ENCODE assay signal across 13 cellular contexts in genomic region chr2:181895788-181896187, GRCh38. TPM values are rescaled to one million over a fixed set of nuclear protein-coding genes. Genes with fewer than 3 reads are reported as not detected.
A peak's percentile ranks its signal among the peaks of the same experiment; 100 is the strongest.
DNase-seq lines count a peak whose midpoint lies in the region; ATAC-seq, FAIRE-seq and TF ChIP-seq lines count a peak whose summit lies in the region.
"Had no signal": no experiment of that assay in that cellular context is flagged by ENCODE, and none has a peak within 500 bp of the region (broad histone marks: within the 10 kb centered on the region; RNA-seq: fewer than 3 reads in every experiment).

No MANE protein-coding gene starts in this region.

- CTCF ChIA-PET in HCT116 (lab: Charles Lee) = interaction anchor here (0.7 to 1.4 kb wide), 2 partner anchors 120 to 153 kb away, joined by 3 read pairs; no protein-coding TSS in a partner anchor

- no peak for TF ChIP-seq POLR2A in HCT116 (IDR thresholded peaks at IDR 0.05; ENCODE audit: borderline replicate concordance, extremely low read depth, insufficient read depth, insufficient read length)

- no peaks in the 10 kb centered on the region for H3K9me3 ChIP-seq in HCT116 (ENCODE audit: control insufficient read depth in 1 of 2, insufficient read depth in 1 of 2, low read depth in 1 of 2, low read length in 2 of 2)
- no peaks in the 10 kb centered on the region for H3K9me3 ChIP-seq in small intestine (ENCODE audit: control insufficient read depth, low read depth)
- H3K9me3 ChIP-seq: Peyer's patch had no signal

- in situ Hi-C loops in astrocyte of the spinal cord (cut with HindIII; ENCODE audit: low sequenced_read_pairs) = no loop called here

- WGBS in small intestine, 3 donors = 2 to 45% (median 24%) methylated on average over 1 of the region's 1 CpG

- POLR2A ChIA-PET in HCT116 (lab: Charles Lee) = interaction anchor here (1.0 to 5.1 kb wide), 11 partner anchors 9 to 154 kb away, joined by 3 to 32 read pairs (median 4); no protein-coding TSS in a partner anchor

- H3K27ac ChIP-seq in HCT116 (ENCODE audit: low read depth, low read length) (peak overlapping the region; percentile 99), small intestine (ENCODE audit: low read depth in 1 of 2, low read length in 1 of 2) (peak overlapping the region in 1 of 2 donors; percentile 20)
- H3K27ac ChIP-seq: WERI-Rb-1 had no signal

- H3K9me2 ChIP-seq in HCT116 (ENCODE audit: insufficient read depth) = no peaks in the 10 kb centered on the region

- peak overlapping the region; percentile 92 for H3K4me2 ChIP-seq in HCT116 (ENCODE audit: low read length)

- H3K27me3 ChIP-seq in HCT116 (ENCODE audit: insufficient read depth, low read length) = no peaks in the 10 kb centered on the region
- no peaks in the 10 kb centered on the region for H3K27me3 ChIP-seq in kidney epithelial cell (ENCODE audit: control insufficient read depth, insufficient read depth, low read length)
- no peaks in the 10 kb centered on the region for H3K27me3 ChIP-seq in small intestine (ENCODE audit: control insufficient read depth in 2 of 2, insufficient read depth in 2 of 2, low read length in 2 of 2)
- H3K27me3 ChIP-seq: Peyer's patch had no signal

- no peak for TF ChIP-seq RAD21 in HCT116 (IDR thresholded peaks at IDR 0.05; ENCODE audit: low read depth)

- no peak for FAIRE-seq in small intestine (lab: Jason Lieb, UNC)

- RAD21 ChIA-PET in HCT116 (lab: Charles Lee; ENCODE audit: low non-redundant PET in 1 of 2, low total read pairs in 2 of 2, uncharacterized antibody in 2 of 2, unreplicated experiment in 2 of 2) = no interaction called here

- H3K9ac ChIP-seq in HCT116 (ENCODE audit: low read length) = peak overlapping the region; percentile 84

- peaks cover 70 to 81% of the 10 kb centered on the region in 2 experiments for H3K4me1 ChIP-seq in HCT116 (ENCODE audit: control insufficient read depth in 1 of 2, insufficient read depth in 2 of 2, low read length in 2 of 2)
- no peaks in the 10 kb centered on the region for H3K4me1 ChIP-seq in small intestine (ENCODE audit: control insufficient read depth in 2 of 2, insufficient read depth in 1 of 2, low read depth in 1 of 2, low read length in 1 of 2)

- intact Hi-C loops in HCT116 (cut with micrococcal nuclease) = no loop called here

- no TSS peak for BruUV-seq in HCT116 (replicated peaks; lab: Mats Ljungman, UMichigan)

- peaks cover 63 to 72% of the 10 kb centered on the region in 2 experiments for H3K36me3 ChIP-seq in HCT116 (ENCODE audit: control insufficient read depth in 1 of 2, insufficient read depth in 2 of 2, low read length in 2 of 2)
- peaks cover 2% of the 10 kb centered on the region for H3K36me3 ChIP-seq in kidney epithelial cell (ENCODE audit: control insufficient read depth, insufficient read depth, low read length)
- H3K36me3 ChIP-seq in small intestine (ENCODE audit: control insufficient read depth in 2 of 2, insufficient read depth in 2 of 2, low read length in 2 of 2) = peaks cover 2 to 6% of the 10 kb centered on the region in 2 donors

- H3K4me3 ChIP-seq in HCT116 (replicated peaks in 1 of 2; ENCODE audit: low read depth in 1 of 2, low read length in 2 of 2) = peak overlapping the region; percentile 74 to 81
- peak overlapping the region; percentile 89 for H3K4me3 ChIP-seq in astrocyte of the spinal cord (ENCODE audit: low read depth, low read length)
- H3K4me3 ChIP-seq in kidney epithelial cell (ENCODE audit: low read depth, low read length) = peak overlapping the region; percentile 94
- peak overlapping the region in 1 of 2 donors; percentile 19 for H3K4me3 ChIP-seq in small intestine (ENCODE audit: low read depth in 1 of 2, low read length in 2 of 2)

- TF ChIP-seq CTCF in HCT116 (IDR thresholded peaks at IDR 0.05 in 2 of 3, conservative IDR thresholded peaks at IDR 0.05 in 1 of 3; ENCODE audit: borderline replicate concordance in 1 of 3, insufficient read depth in 1 of 3, low read depth in 2 of 3, low read length in 2 of 3) (no peak), astrocyte of the spinal cord (IDR thresholded peaks at IDR 0.05; ENCODE audit: low read depth, low read length) (no peak), kidney epithelial cell (IDR thresholded peaks at IDR 0.05; ENCODE audit: insufficient read depth, low read length, poor library complexity, severe bottlenecking) (no peak)

- no peak for ATAC-seq in HCT116

- no peak for DNase-seq in HCT116 (ENCODE audit: low read depth, low spot score)
- DNase-seq in astrocyte of the spinal cord (ENCODE audit: low read depth, low spot score) = no peak
- no peak for DNase-seq in kidney epithelial cell (ENCODE audit: low read depth)
- peak; percentile 29 for DNase-seq in small intestine
- no peak for DNase-seq in stimulated activated CD4-positive, alpha-beta T cell treated with anti-CD3 and anti-CD28 coated beads, Interleukin-4, amount 100 ng/mL, for 24 hours
- DNase-seq in stimulated activated CD4-positive, alpha-beta T cell treated with anti-CD3 and anti-CD28 coated beads, Interleukin-15, amount 100 ng/mL, for 24 hours = no peak
- DNase-seq in iPS-NIHi7 (ENCODE audit: extremely low spot score) = no peak
- no peak for DNase-seq in stimulated activated CD8-positive, alpha-beta memory T cell treated with anti-CD3 and anti-CD28 coated beads, Interleukin-4, amount 100 ng/mL, for 48 hours
- DNase-seq: activated gamma-delta T cell, NCI-H1417, Peyer's patch, SW 1271, WERI-Rb-1 had no signal

- peaks cover 3% of the 10 kb centered on the region; the same call in 1 of the 2 replicates for H4K20me1 ChIP-seq in HCT116 (ENCODE audit: insufficient read depth)

- H3K79me2 ChIP-seq in HCT116 (ENCODE audit: insufficient read depth, low read length) = peaks cover 93% of the 10 kb centered on the region

- H2AFZ ChIP-seq in HCT116 (ENCODE audit: low read depth, low read length, poor library complexity, severe bottlenecking) = no peak overlapping the region

TF ChIP-seq in HCT116, 20 proteins besides CTCF, POLR2A, EP300 and RAD21:
- no peak for TF ChIP-seq SRF (IDR thresholded peaks at IDR 0.05; ENCODE audit: low read depth)
- TF ChIP-seq EZH2phosphoT487 (IDR thresholded peaks at IDR 0.05; ENCODE audit: borderline replicate concordance) = no peak
- no peak for TF ChIP-seq CEBPB (IDR thresholded peaks at IDR 0.05; ENCODE audit: low read depth)
- TF ChIP-seq ELF1 (IDR thresholded peaks at IDR 0.05; ENCODE audit: borderline replicate concordance, low read depth) = no peak
- TF ChIP-seq ATF3 (IDR thresholded peaks at IDR 0.05) = no peak
- peak; percentile 8; the same call in 1 of the 2 replicates for TF ChIP-seq JUND (IDR thresholded peaks at IDR 0.05)
- TF ChIP-seq POLR2AphosphoS5 (IDR thresholded peaks at IDR 0.05; ENCODE audit: low read depth, low read length) = no peak
- TF ChIP-seq MAX (IDR thresholded peaks at IDR 0.05) = no peak
- TF ChIP-seq TCF7L2 (IDR thresholded peaks at IDR 0.05; ENCODE audit: borderline replicate concordance, extremely low read depth, insufficient read depth, insufficient read length) = no peak
- TF ChIP-seq SP1 (IDR thresholded peaks at IDR 0.05; ENCODE audit: low read depth) = 0 out of 2 replicates have a peak, but pooled peaks have one; percentile 9
- no peak for TF ChIP-seq YY1 (IDR thresholded peaks at IDR 0.05; ENCODE audit: extremely low read depth, insufficient replicate concordance, low read depth, low read length)
- TF ChIP-seq EGR1 (IDR thresholded peaks at IDR 0.05; ENCODE audit: low read depth) = no peak
- TF ChIP-seq ZNF274 (IDR thresholded peaks at IDR 0.05; ENCODE audit: low read depth, low read length) = no peak
TF ChIP-seq in HCT116: peak in this region for 2.

RNA-seq across cellular contexts. Expression of gene ITPRID2, which starts 4.3 kb away (rescaled TPM):
- total RNA-seq in HCT116 (2021; ENCODE audit: unreplicated experiment) = 1,605 TPM
- polyA plus RNA-seq in HCT116 (2012) = 428 and 446 TPM in 2 replicates
- total RNA-seq in kidney epithelial cell = 60.2 and 73.0 TPM in 2 replicates
- 10 to 100 TPM; 39.4 to 52.0 (median 41.6) TPM for polyA plus RNA-seq in small intestine

Comparison
In these comparisons a context has a peak if more than half of its experiments do, and no peak if none do; other contexts are left out.
1. RNA of gene ITPRID2, which starts 4.3 kb away (total RNA-seq): 1,605 TPM in HCT116 (single experiment); 60.2 to 73.0 TPM in kidney epithelial cell; every median in the first group is over 10 times any median in the second.